Comparison of ENCODE assay signal across 20 cellular contexts in genomic region chr6:42125231-42125630, GRCh38. TPM values are rescaled to one million over a fixed set of nuclear protein-coding genes. Genes with fewer than 3 reads are reported as not detected.
DNase-seq lines count a peak whose midpoint lies in the region; ATAC-seq and TF ChIP-seq lines count a peak whose summit lies in the region.
"Had no signal": no experiment of that assay in that cellular context is flagged by ENCODE, and none has a peak within 500 bp of the region (broad histone marks: within the 10 kb centered on the region; RNA-seq: fewer than 3 reads in every experiment).

No MANE protein-coding gene starts in this region.

- H3K4ac ChIP-seq in trophoblast cell (ENCODE audit: low read depth, low read length): no peak overlapping the region

- no peak overlapping the region for H2BK120ac ChIP-seq in trophoblast cell (ENCODE audit: insufficient read depth, low read length, poor library complexity)

- TF ChIP-seq CTCF in HL-60 (IDR thresholded peaks at IDR 0.05; ENCODE audit: insufficient read depth, low read length): no peak

- H3K27ac ChIP-seq in HL-60 (replicated peaks): peak overlapping the region; percentile 40
- H3K27ac ChIP-seq in trophoblast cell (ENCODE audit: low read depth, low read length): peak overlapping the region; percentile 9
- H3K27ac ChIP-seq in caudate nucleus (ENCODE audit: low read depth, low read length): no peak overlapping the region

- peaks cover 4% of the 10 kb centered on the region for H3K27me3 Mint-ChIP-seq in dendritic cell treated with granulocyte-macrophage colony-stimulating factor and Interleukin-4, amounts not matched to agents 40 ng/mL and 50 ng/mL, for 4 days
- H3K27me3 Mint-ChIP-seq: IgD-negative memory B cell had no signal

- no peak overlapping the region for H4K12ac ChIP-seq in trophoblast cell (ENCODE audit: low read depth, low read length)

- H3K4me1 ChIP-seq in trophoblast cell (ENCODE audit: control insufficient read depth in 1 of 2, insufficient read depth in 2 of 2, low read length in 2 of 2): peaks cover 15 to 23% of the 10 kb centered on the region in 2 experiments

- intact Hi-C loops in dendritic cell treated with granulocyte-macrophage colony-stimulating factor and Interleukin-4, amounts not matched to agents 40 ng/mL and 50 ng/mL, for 4 days (cut with micrococcal nuclease): no loop called here

- no peak overlapping the region for H3K4me2 ChIP-seq in trophoblast cell (ENCODE audit: low read length)

- H3K14ac ChIP-seq in trophoblast cell (ENCODE audit: low read length): no peak overlapping the region

- no peak overlapping the region for H3K4me3 Mint-ChIP-seq in dendritic cell treated with granulocyte-macrophage colony-stimulating factor and Interleukin-4, amounts not matched to agents 40 ng/mL and 50 ng/mL, for 4 days
- H3K4me3 Mint-ChIP-seq: CD8-positive, alpha-beta memory T cell; IgD-negative memory B cell had no signal

- DNase-seq in HL-60 (ENCODE audit: low read depth in 1 of 2, low spot score in 1 of 2): peak in 1 of 2 experiments; percentile 49
- peak; percentile 3 for DNase-seq in MV-4-11 (lab: John Stamatoyannopoulos, UW)
- DNase-seq in trophoblast cell: no peak
- DNase-seq in stimulated activated naive CD4-positive, alpha-beta T cell treated with Interleukin-2 at 50 U/mL for 16 hours (lab: John Stamatoyannopoulos, UW): no peak
- DNase-seq in caudate nucleus (lab: John Stamatoyannopoulos, UW): no peak
- DNase-seq: ACHN; C1 segment of cervical spinal cord; CD8-positive, alpha-beta memory T cell; DND-41; Kasumi-1; MG63; NCI-H1417; NCI-H187; NCI-H2107; NCI-H510A; NCI-H748 treated with DMSO at 0.1 percent for 48 hours; SW 1271 had no signal

- H3K18ac ChIP-seq in trophoblast cell (ENCODE audit: low read length): no peak overlapping the region

- H3K4me1 Mint-ChIP-seq in dendritic cell treated with granulocyte-macrophage colony-stimulating factor and Interleukin-4, amounts not matched to agents 40 ng/mL and 50 ng/mL, for 4 days (ENCODE audit: low read depth): peaks cover 21% of the 10 kb centered on the region
- H3K4me1 Mint-ChIP-seq: CD8-positive, alpha-beta memory T cell; IgD-negative memory B cell had no signal

- peak overlapping the region; percentile 33 for H3K27ac Mint-ChIP-seq in dendritic cell treated with granulocyte-macrophage colony-stimulating factor and Interleukin-4, amounts not matched to agents 40 ng/mL and 50 ng/mL, for 4 days
- H3K27ac Mint-ChIP-seq: IgD-negative memory B cell had no signal

- no peak overlapping the region for H2AK5ac ChIP-seq in trophoblast cell (ENCODE audit: low read length)

- peaks cover 9 to 14% of the 10 kb centered on the region in 2 experiments for H3K36me3 ChIP-seq in trophoblast cell (ENCODE audit: control insufficient read depth in 1 of 2, insufficient read depth in 2 of 2, low read length in 2 of 2)
- H3K36me3 ChIP-seq: MG63 had no signal

- H3K9ac ChIP-seq in trophoblast cell (ENCODE audit: low read length): no peak overlapping the region

- H3K9me3 Mint-ChIP-seq in dendritic cell treated with granulocyte-macrophage colony-stimulating factor and Interleukin-4, amounts not matched to agents 40 ng/mL and 50 ng/mL, for 4 days: no peaks in the 10 kb centered on the region
- H3K9me3 Mint-ChIP-seq: CD8-positive, alpha-beta memory T cell had no signal

- no peaks in the 10 kb centered on the region for H3K36me3 Mint-ChIP-seq in dendritic cell treated with granulocyte-macrophage colony-stimulating factor and Interleukin-4, amounts not matched to agents 40 ng/mL and 50 ng/mL, for 4 days (ENCODE audit: low read depth)
- H3K36me3 Mint-ChIP-seq: CD8-positive, alpha-beta memory T cell; IgD-negative memory B cell had no signal

- peak overlapping the region; percentile 67 for H4K91ac ChIP-seq in trophoblast cell (ENCODE audit: low read depth, low read length)

- H3K79me1 ChIP-seq in trophoblast cell (ENCODE audit: low read length): no peaks in the 10 kb centered on the region

- H3K27me3 ChIP-seq in HL-60 (ENCODE audit: insufficient read depth, poor library complexity, severe bottlenecking) (no peaks in the 10 kb centered on the region), trophoblast cell (ENCODE audit: insufficient read depth, low read length) (no peaks in the 10 kb centered on the region)
- H3K27me3 ChIP-seq: MG63 had no signal

- H3K79me2 ChIP-seq in trophoblast cell (ENCODE audit: control insufficient read depth, insufficient read depth, low read length, poor library complexity): no peaks in the 10 kb centered on the region

- no peak overlapping the region for H3K23ac ChIP-seq in trophoblast cell (ENCODE audit: low read length)

- H3K4me3 ChIP-seq in HL-60 (replicated peaks; ENCODE audit: insufficient read depth, low read length) (no peak overlapping the region), trophoblast cell (ENCODE audit: low read depth, low read length) (no peak overlapping the region)
- H3K4me3 ChIP-seq: MG63 had no signal

- WGBS in trophoblast cell (ENCODE audit: extremely low coverage, insufficient coverage, insufficient read length): no CpG with 5 or more reads among the region's 14 CpGs

- no peak overlapping the region for H2BK5ac ChIP-seq in trophoblast cell (ENCODE audit: low read depth, low read length, poor library complexity)

- H2BK12ac ChIP-seq in trophoblast cell (ENCODE audit: low read length): no peak overlapping the region

- H3K9me3 ChIP-seq in trophoblast cell (ENCODE audit: insufficient read depth, low read depth, low read length): no peaks in the 10 kb centered on the region
- H3K9me3 ChIP-seq: MG63 had no signal

- no peak for ATAC-seq in HG02981 (IDR thresholded peaks at IDR 0.05; ENCODE audit: unreplicated experiment)

- H4K8ac ChIP-seq in trophoblast cell (ENCODE audit: low read depth, low read length): no peak overlapping the region

- no peak overlapping the region for H2AFZ ChIP-seq in trophoblast cell (ENCODE audit: insufficient read depth, low read length, poor library complexity)

RNA-seq across cellular contexts. Expression of gene C6orf132, which starts 17.2 kb away (rescaled TPM):
- polyA plus RNA-seq in trophoblast cell (2013): 12.8 and 13.7 TPM in 2 replicates
- polyA plus RNA-seq: CD8-positive, alpha-beta memory T cell; IgD-negative memory B cell had no signal

RNA-seq across cellular contexts. Expression of gene GUCA1A, which starts 47.9 kb away (rescaled TPM):
- 1.2 and 1.7 TPM in 2 replicates for polyA plus RNA-seq in trophoblast cell (2013)
- polyA plus RNA-seq: CD8-positive, alpha-beta memory T cell; IgD-negative memory B cell had no signal
